Comparison of ENCODE assay signal across 17 cellular contexts in genomic region chr1:101150676-101151075, GRCh38.
A peak's percentile ranks its signal among the peaks of the same experiment; 100 is the strongest.
DNase-seq lines count a peak whose midpoint lies in the region; ATAC-seq, FAIRE-seq and TF ChIP-seq lines count a peak whose summit lies in the region.
"Had no signal": no experiment of that assay in that cellular context is flagged by ENCODE, and none has a peak within 500 bp of the region (broad histone marks: within the 10 kb centered on the region; RNA-seq: fewer than 3 reads in every experiment).

No MANE protein-coding gene starts in this region.

- H3K27ac ChIP-seq in HCT116 (ENCODE audit: low read depth, low read length): no peak overlapping the region
- H3K27ac ChIP-seq in RWPE1: no peak overlapping the region
- H3K27ac ChIP-seq in esophagus squamous epithelium: peak overlapping the region in 3 of 4 donors; percentile 3 to 34 (median 11)
- H3K27ac ChIP-seq in small intestine (ENCODE audit: low read depth in 1 of 2, low read length in 1 of 2): no peak overlapping the region
- H3K27ac ChIP-seq: colonic mucosa had no signal

- no peak for TF ChIP-seq RAD21 in HCT116 (IDR thresholded peaks at IDR 0.05; ENCODE audit: low read depth)

- H3K4me3 ChIP-seq in HCT116 (replicated peaks in 1 of 2; ENCODE audit: low read depth in 1 of 2, low read length in 2 of 2): no peak overlapping the region
- H3K4me3 ChIP-seq in esophagus squamous epithelium: no peak overlapping the region
- H3K4me3 ChIP-seq in small intestine (ENCODE audit: low read depth in 1 of 2, low read length in 2 of 2): no peak overlapping the region
- no peak overlapping the region for H3K4me3 ChIP-seq in foreskin fibroblast (ENCODE audit: low read depth in 1 of 2, low read length in 2 of 2)
- H3K4me3 ChIP-seq: colonic mucosa, GM12878, mucosa of descending colon had no signal

- H3K4me1 ChIP-seq in HCT116 (ENCODE audit: control insufficient read depth in 1 of 2, insufficient read depth in 2 of 2, low read length in 2 of 2) (peaks cover 0 to 5% of the 10 kb centered on the region in 2 experiments; a peak in 1 of 4 replicates), esophagus squamous epithelium (no peaks in the 10 kb centered on the region), small intestine (ENCODE audit: control insufficient read depth in 2 of 2, insufficient read depth in 1 of 2, low read depth in 1 of 2, low read length in 1 of 2) (no peaks in the 10 kb centered on the region)
- H3K4me1 ChIP-seq: colonic mucosa had no signal

- DNase-seq in HCT116 (ENCODE audit: low read depth, low spot score): no peak
- peak; percentile 93 for DNase-seq in RWPE1 (ENCODE audit: low spot score)
- DNase-seq in esophagus squamous epithelium (lab: John Stamatoyannopoulos, UW): no peak
- peak; percentile 24 for DNase-seq in small intestine
- DNase-seq in DMS 273 treated with DMSO at 0.1 percent for 48 hours (lab: John Stamatoyannopoulos, UW): no peak
- DNase-seq in stimulated activated CD8-positive, alpha-beta memory T cell treated with anti-CD3 and anti-CD28 coated beads, Interleukin-4, amount 100 ng/mL, for 48 hours: no peak
- no peak for DNase-seq in foreskin fibroblast
- DNase-seq: activated CD4-positive, alpha-beta T cell treated with anti-CD3 and anti-CD28 coated beads for 48 hours; activated naive CD8-positive, alpha-beta T cell treated with anti-CD3 and anti-CD28 coated beads, Interleukin-2, amount 50 U/mL, for 24 hours; activated T-cell treated with anti-CD3 and anti-CD28 coated beads, Interleukin-2, amount 50 U/mL, for 1 hour; colonic mucosa; KBM-7; mucosa of descending colon; NCI-H146; NCI-H526 treated with DMSO at 0.1 percent for 48 hours; stimulated activated CD4-positive, alpha-beta T cell treated with anti-CD3 and anti-CD28 coated beads, Interleukin-1b, Interleukin-23, amount 100 ng/mL, for 48 hours had no signal

- no peaks in the 10 kb centered on the region for H3K27me3 ChIP-seq in HCT116 (ENCODE audit: insufficient read depth, low read length)
- H3K27me3 ChIP-seq in esophagus squamous epithelium: no peaks in the 10 kb centered on the region
- no peaks in the 10 kb centered on the region for H3K27me3 ChIP-seq in small intestine (ENCODE audit: control insufficient read depth in 2 of 2, insufficient read depth in 2 of 2, low read length in 2 of 2)
- H3K27me3 ChIP-seq: colonic mucosa had no signal

- POLR2A ChIA-PET in HCT116 (lab: Charles Lee) (no interaction called here), RWPE1 (lab: Yijun Ruan, JAX; ENCODE audit: low non-redundant PET) (no interaction called here)

- H3K79me2 ChIP-seq in HCT116 (ENCODE audit: insufficient read depth, low read length): no peaks in the 10 kb centered on the region

- RAD21 ChIA-PET in HCT116 (lab: Charles Lee; ENCODE audit: low non-redundant PET in 1 of 2, low total read pairs in 2 of 2, uncharacterized antibody in 2 of 2, unreplicated experiment in 2 of 2): no interaction called here

- H3K4me2 ChIP-seq in HCT116 (ENCODE audit: low read length): no peak overlapping the region

- no peak for ATAC-seq in HCT116
- ATAC-seq: activated naive CD8-positive, alpha-beta T cell treated with anti-CD3 and anti-CD28 coated beads, Interleukin-2, amount 50 U/mL, for 24 hours; GM12878; mucosa of descending colon had no signal

- whole genome bisulfite sequencing in esophagus squamous epithelium, 2 donors: 54 to 70% methylated on average over 5 of the region's 5 CpGs
- 25 to 55% (median 45%) methylated on average over 5 of the region's 5 CpGs for WGBS in small intestine, 3 donors

- intact Hi-C loops in HCT116 (cut with micrococcal nuclease) (no loop called here), esophagus squamous epithelium (cut with DNase I) (no loop called here)

- H4K20me1 ChIP-seq in HCT116 (ENCODE audit: insufficient read depth): no peaks in the 10 kb centered on the region

- H2AFZ ChIP-seq in HCT116 (ENCODE audit: low read depth, low read length, poor library complexity, severe bottlenecking): peak overlapping the region; percentile 14

- no TSS peak for BruUV-seq in HCT116 (replicated peaks; lab: Mats Ljungman, UMichigan)

- H3K9ac ChIP-seq in HCT116 (ENCODE audit: low read length): no peak overlapping the region

- CTCF ChIA-PET in HCT116 (lab: Charles Lee): no interaction called here
- CTCF ChIA-PET in RWPE1 (lab: Yijun Ruan, JAX): interaction anchor here (2.0 kb wide), 1 partner anchor 88 kb away, joined by 6 read pairs; no protein-coding TSS in a partner anchor

- TF ChIP-seq CTCF in HCT116 (IDR thresholded peaks at IDR 0.05 in 2 of 3, conservative IDR thresholded peaks at IDR 0.05 in 1 of 3; ENCODE audit: borderline replicate concordance in 1 of 3, insufficient read depth in 1 of 3, low read depth in 2 of 3, low read length in 2 of 3) (no peak), RWPE1 (conservative IDR thresholded peaks at IDR 0.05; ENCODE audit: low read depth) (no peak), esophagus squamous epithelium (IDR thresholded peaks at IDR 0.05) (no peak), foreskin fibroblast (IDR thresholded peaks at IDR 0.05; ENCODE audit: low read depth, low read length) (no peak)

- no peak for TF ChIP-seq POLR2A in HCT116 (IDR thresholded peaks at IDR 0.05; ENCODE audit: borderline replicate concordance, extremely low read depth, insufficient read depth, insufficient read length)
- no peak for TF ChIP-seq POLR2A in esophagus squamous epithelium (IDR thresholded peaks at IDR 0.05)

- FAIRE-seq in small intestine (lab: Jason Lieb, UNC): no peak
- FAIRE-seq: GM12878 had no signal

- H3K36me3 ChIP-seq in HCT116 (ENCODE audit: control insufficient read depth in 1 of 2, insufficient read depth in 2 of 2, low read length in 2 of 2) (no peaks in the 10 kb centered on the region), esophagus squamous epithelium (no peaks in the 10 kb centered on the region), small intestine (ENCODE audit: control insufficient read depth in 2 of 2, insufficient read depth in 2 of 2, low read length in 2 of 2) (no peaks in the 10 kb centered on the region)
- H3K36me3 ChIP-seq: colonic mucosa had no signal

- H3K9me2 ChIP-seq in HCT116 (ENCODE audit: insufficient read depth): no peaks in the 10 kb centered on the region

- no peaks in the 10 kb centered on the region for H3K9me3 ChIP-seq in HCT116 (ENCODE audit: control insufficient read depth in 1 of 2, insufficient read depth in 1 of 2, low read depth in 1 of 2, low read length in 2 of 2)
- H3K9me3 ChIP-seq in esophagus squamous epithelium: no peaks in the 10 kb centered on the region
- no peaks in the 10 kb centered on the region for H3K9me3 ChIP-seq in small intestine (ENCODE audit: control insufficient read depth, low read depth)
- H3K9me3 ChIP-seq: colonic mucosa, mucosa of descending colon had no signal

TF ChIP-seq in HCT116, 20 proteins besides CTCF, POLR2A, EP300 and RAD21:
- TF ChIP-seq EZH2 (IDR thresholded peaks at IDR 0.05) (no peak), YY1 (IDR thresholded peaks at IDR 0.05; ENCODE audit: extremely low read depth, insufficient replicate concordance, low read depth, low read length) (no peak), SIN3A (IDR thresholded peaks at IDR 0.05; ENCODE audit: low read depth) (no peak), ZBTB33 (IDR thresholded peaks at IDR 0.05; ENCODE audit: extremely low read depth, insufficient replicate concordance, low read length) (no peak), CEBPB (IDR thresholded peaks at IDR 0.05; ENCODE audit: low read depth) (peak; percentile 66; the same call in 1 of the 2 replicates), TCF7L2 (IDR thresholded peaks at IDR 0.05; ENCODE audit: borderline replicate concordance, extremely low read depth, insufficient read depth, insufficient read length) (no peak), SRF (IDR thresholded peaks at IDR 0.05; ENCODE audit: low read depth) (no peak), EZH2phosphoT487 (IDR thresholded peaks at IDR 0.05; ENCODE audit: borderline replicate concordance) (no peak), ELF1 (IDR thresholded peaks at IDR 0.05; ENCODE audit: borderline replicate concordance, low read depth) (no peak), ZFX (IDR thresholded peaks at IDR 0.05) (no peak), FOSL1 (IDR thresholded peaks at IDR 0.05; ENCODE audit: low read depth) (peak; percentile 37; the same call in 1 of the 2 replicates), SP1 (IDR thresholded peaks at IDR 0.05; ENCODE audit: low read depth) (no peak), ZNF274 (IDR thresholded peaks at IDR 0.05; ENCODE audit: low read depth, low read length) (no peak)
TF ChIP-seq in HCT116: peak in this region for 2.

Comparison
In these comparisons a context has a peak if more than half of its experiments do, and no peak if none do; other contexts are left out.
1. DNase-seq: peak in RWPE1 (single experiment) and small intestine (single experiment); none in HCT116 (single experiment), esophagus squamous epithelium (single experiment), DMS 273 treated with DMSO at 0.1 percent for 48 hours (single experiment), stimulated activated CD8-positive, alpha-beta memory T cell treated with anti-CD3 and anti-CD28 coated beads, Interleukin-4, amount 100 ng/mL, for 48 hours (single experiment) and foreskin fibroblast (0 of 2).
2. H3K27ac ChIP-seq: peak in esophagus squamous epithelium (3 of 4); none in HCT116 (single experiment), RWPE1 (single experiment) and small intestine (0 of 2).